ENCODE assay signal across 11 cellular contexts in the genomic region with DNA sequence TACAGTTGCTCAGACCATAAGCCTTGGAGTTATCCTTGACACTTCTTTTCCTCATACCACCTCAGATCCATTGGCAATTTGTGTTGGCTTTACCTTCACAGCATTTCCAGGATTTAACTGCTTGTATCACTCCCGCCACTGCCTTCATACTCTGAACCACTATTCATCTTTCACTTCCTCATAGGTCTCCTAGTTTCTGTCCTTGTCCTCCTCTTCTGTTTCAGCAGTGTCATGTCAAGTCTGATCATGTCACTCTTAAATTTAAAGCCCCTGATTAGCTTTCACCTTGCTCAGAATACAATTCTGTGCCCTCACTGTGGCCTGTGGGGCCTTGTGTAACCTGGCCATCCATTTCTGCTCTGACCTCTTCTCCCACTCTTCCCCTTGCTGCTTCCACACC. TPM values are rescaled to one million over a fixed set of nuclear protein-coding genes. Genes with fewer than 3 reads are reported as not detected.
DNase-seq lines count a peak whose midpoint lies in the region; ATAC-seq and TF ChIP-seq lines count a peak whose summit lies in the region.
"Had no signal": no experiment of that assay in that cellular context is flagged by ENCODE, and none has a peak within 500 bp of the region (broad histone marks: within the 10 kb centered on the region; RNA-seq: fewer than 3 reads in every experiment).

No MANE protein-coding gene starts in this region.

- TF ChIP-seq CTCF in GM10248 (IDR thresholded peaks at IDR 0.05; ENCODE audit: control extremely low read depth, extremely low read depth, low read depth, missing control alignments) (no peak), thyroid gland (IDR thresholded peaks at IDR 0.05) (no peak)

- POLR2A ChIA-PET in GM10248 (lab: Yijun Ruan, JAX) = no interaction called here

- no peaks in the 10 kb centered on the region for H3K27me3 ChIP-seq in thyroid gland

- no peak overlapping the region for H3K27ac ChIP-seq in thyroid gland
- H3K27ac ChIP-seq: parathyroid adenoma had no signal

- no peaks in the 10 kb centered on the region for H3K4me1 ChIP-seq in thyroid gland
- H3K4me1 ChIP-seq: parathyroid adenoma had no signal

- peak; percentile 77 for ATAC-seq in GM19328 (IDR thresholded peaks at IDR 0.05; ENCODE audit: unreplicated experiment)
- peak; percentile 89 for ATAC-seq in HG02798 (IDR thresholded peaks at IDR 0.05; ENCODE audit: poor library complexity, unreplicated experiment)
- peak; percentile 92 for ATAC-seq in HG03558 (IDR thresholded peaks at IDR 0.05; ENCODE audit: extremely low read depth, unreplicated experiment)

- peaks cover 0 to 10% of the 10 kb centered on the region in 2 donors for H3K36me3 ChIP-seq in thyroid gland

- intact Hi-C loops in thyroid gland (cut with DNase I) = no loop called here

- H3K9me3 ChIP-seq in thyroid gland = no peaks in the 10 kb centered on the region

- WGBS in thyroid gland, 2 donors = 92 to 93% methylated on average over 1 of the region's 1 CpG

- TF ChIP-seq POLR2A in thyroid gland (IDR thresholded peaks at IDR 0.05) = no peak

- no peak overlapping the region for H3K4me3 ChIP-seq in thyroid gland (replicated peaks in 1 of 3)

- DNase-seq in GM10248 (ENCODE audit: extremely low spot score) (peak; percentile 38), NCI-H1092 (lab: John Stamatoyannopoulos, UW) (no peak), HT-29 (ENCODE audit: low spot score) (no peak), thyroid gland (no peak)
- no peak for DNase-seq in stimulated activated CD4-positive, alpha-beta T cell treated with anti-CD3 and anti-CD28 coated beads, Interleukin-15, amount 100 ng/mL, for 24 hours
- DNase-seq: GDM1, SW 1271 had no signal

- CTCF ChIA-PET in GM10248 (lab: Yijun Ruan, JAX) = interaction anchor here (1.0 kb wide), 1 partner anchor 11 kb away, joined by 4 read pairs; no protein-coding TSS in a partner anchor

RNA-seq across cellular contexts. Expression of gene C1orf115, which starts 34.7 kb away (rescaled TPM):
- 0.28 and 0.60 TPM in 2 replicates for total RNA-seq in HT-29 (2014; rRNA removed; shearing (Covaris generic))
- total RNA-seq in thyroid gland = 10 to 100 TPM; 24.3 to 41.4 (median 31.1) TPM

Comparison
In these comparisons a context has a peak if more than half of its experiments do, and no peak if none do; other contexts are left out.
1. RNA of gene C1orf115, which starts 34.7 kb away (total RNA-seq): 24.3 to 41.4 TPM in thyroid gland; 0.28 to 0.60 TPM in HT-29; every median in the first group is over 10 times any median in the second.
2. Peak in every context shown above with its lines, with median percentiles within 50 percentile points of each other: ATAC-seq.